Comparison of ENCODE assay signal across 11 cellular contexts in genomic region chr1:55143686-55144085, GRCh38.
DNase-seq lines count a peak whose midpoint lies in the region; ATAC-seq lines count a peak whose summit lies in the region.
"Had no signal": no experiment of that assay in that cellular context is flagged by ENCODE, and none has a peak within 500 bp of the region (broad histone marks: within the 10 kb centered on the region; RNA-seq: fewer than 3 reads in every experiment).

No MANE protein-coding gene starts in this region.

- H3K4me1 ChIP-seq in HAP-1 = peaks cover 6% of the 10 kb centered on the region

- H3K9me3 Mint-ChIP-seq in activated naive CD4-positive, alpha-beta T cell treated with anti-CD3 and anti-CD28 coated beads, Interleukin-2, amount 50 U/mL, for 24 hours = no peaks in the 10 kb centered on the region
- no peaks in the 10 kb centered on the region for H3K9me3 Mint-ChIP-seq in stimulated activated naive CD8-positive, alpha-beta T cell treated with anti-CD3 and anti-CD28 coated beads, Interleukin-15, Interleukin-2, amounts not matched to agents 100 ng/mL and 50 ng/mL, for 24 hours
- H3K9me3 Mint-ChIP-seq: natural killer cell had no signal

- H3K27me3 ChIP-seq in HAP-1 (ENCODE audit: low read depth) = no peaks in the 10 kb centered on the region

- H3K36me3 ChIP-seq in HAP-1 (replicated peaks) = peaks cover 49% of the 10 kb centered on the region

- peaks cover 17% of the 10 kb centered on the region for H3K4me1 Mint-ChIP-seq in activated naive CD4-positive, alpha-beta T cell treated with anti-CD3 and anti-CD28 coated beads, Interleukin-2, amount 50 U/mL, for 24 hours
- H3K4me1 Mint-ChIP-seq in stimulated activated naive CD8-positive, alpha-beta T cell treated with anti-CD3 and anti-CD28 coated beads, Interleukin-15, Interleukin-2, amounts not matched to agents 100 ng/mL and 50 ng/mL, for 24 hours (ENCODE audit: low read depth) = peaks cover 19% of the 10 kb centered on the region

- no peak for ATAC-seq in HG02870 (IDR thresholded peaks at IDR 0.05; ENCODE audit: unreplicated experiment)
- ATAC-seq: natural killer cell had no signal

- in situ Hi-C loops in HAP-1 (cut with MboI; ENCODE audit: low sequenced_read_pairs) = loop anchor here (5.0 kb wide), 1 partner anchor 134 kb away; no protein-coding TSS in a partner anchor

- peak overlapping the region; percentile 9 for H3K27ac Mint-ChIP-seq in activated naive CD4-positive, alpha-beta T cell treated with anti-CD3 and anti-CD28 coated beads, Interleukin-2, amount 50 U/mL, for 24 hours
- H3K27ac Mint-ChIP-seq in stimulated activated naive CD8-positive, alpha-beta T cell treated with anti-CD3 and anti-CD28 coated beads, Interleukin-15, Interleukin-2, amounts not matched to agents 100 ng/mL and 50 ng/mL, for 24 hours = peak overlapping the region; percentile 34

- H3K9me3 ChIP-seq in HAP-1 = no peaks in the 10 kb centered on the region

- H3K36me3 Mint-ChIP-seq in activated naive CD4-positive, alpha-beta T cell treated with anti-CD3 and anti-CD28 coated beads, Interleukin-2, amount 50 U/mL, for 24 hours = peaks cover 15% of the 10 kb centered on the region
- H3K36me3 Mint-ChIP-seq in stimulated activated naive CD8-positive, alpha-beta T cell treated with anti-CD3 and anti-CD28 coated beads, Interleukin-15, Interleukin-2, amounts not matched to agents 100 ng/mL and 50 ng/mL, for 24 hours (ENCODE audit: low read depth) = peaks cover 64% of the 10 kb centered on the region

- H3K4me3 ChIP-seq in HAP-1 = no peak overlapping the region

- H3K4me3 Mint-ChIP-seq in activated naive CD4-positive, alpha-beta T cell treated with anti-CD3 and anti-CD28 coated beads, Interleukin-2, amount 50 U/mL, for 24 hours = no peak overlapping the region
- no peak overlapping the region for H3K4me3 Mint-ChIP-seq in stimulated activated naive CD8-positive, alpha-beta T cell treated with anti-CD3 and anti-CD28 coated beads, Interleukin-15, Interleukin-2, amounts not matched to agents 100 ng/mL and 50 ng/mL, for 24 hours
- H3K4me3 Mint-ChIP-seq: natural killer cell had no signal

- H3K27me3 Mint-ChIP-seq in activated naive CD4-positive, alpha-beta T cell treated with anti-CD3 and anti-CD28 coated beads, Interleukin-2, amount 50 U/mL, for 24 hours = no peaks in the 10 kb centered on the region
- H3K27me3 Mint-ChIP-seq in stimulated activated naive CD8-positive, alpha-beta T cell treated with anti-CD3 and anti-CD28 coated beads, Interleukin-15, Interleukin-2, amounts not matched to agents 100 ng/mL and 50 ng/mL, for 24 hours = no peaks in the 10 kb centered on the region

- no peak for DNase-seq in activated naive CD4-positive, alpha-beta T cell treated with Interleukin-2 at 50 U/mL for 16 hours
- DNase-seq in NCI-H2107 treated with DMSO at 0.1 percent for 48 hours (lab: John Stamatoyannopoulos, UW; ENCODE audit: unreplicated experiment) = peak; percentile 56
- DNase-seq in cerebellar cortex (ENCODE audit: low spot score) = peak; percentile 77
- DNase-seq in Ammon's horn (ENCODE audit: low spot score) = no peak
- no peak for DNase-seq in HAP-1 (ENCODE audit: low spot score in 2 of 2)
- DNase-seq: GDM1, natural killer cell, NCI-H1436 treated with DMSO at 0.1 percent for 48 hours had no signal

Comparison
In these comparisons a context has a peak if more than half of its experiments do, and no peak if none do; other contexts are left out.
1. DNase-seq: peak in NCI-H2107 treated with DMSO at 0.1 percent for 48 hours (single experiment) and cerebellar cortex (single experiment); none in activated naive CD4-positive, alpha-beta T cell treated with Interleukin-2 at 50 U/mL for 16 hours (single experiment), Ammon's horn (single experiment) and HAP-1 (0 of 2).